ENCODE assay signal across 26 cellular contexts in the genomic region with DNA sequence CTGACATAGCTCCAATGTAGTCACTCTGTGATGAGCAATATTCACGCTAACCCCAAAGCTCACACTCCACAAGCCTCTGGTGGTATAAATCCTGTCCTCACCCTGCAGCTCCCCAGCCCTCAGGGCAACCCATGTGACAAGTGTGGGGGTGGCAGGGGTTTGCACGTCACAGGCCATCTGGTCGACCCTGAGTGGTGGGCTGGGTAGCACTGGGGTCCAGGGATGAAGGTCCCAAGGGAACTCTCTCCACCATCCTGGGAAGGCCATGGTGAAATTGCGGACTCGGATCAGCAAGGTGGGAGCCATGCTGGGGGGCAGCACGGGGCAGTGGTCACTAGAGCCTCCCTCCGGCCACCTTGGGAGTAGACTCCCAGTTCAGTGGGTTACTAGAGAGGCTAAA.
"Had no signal": no experiment of that assay in that cellular context is flagged by ENCODE, and none has a peak within 500 bp of the region (broad histone marks: within the 10 kb centered on the region; RNA-seq: fewer than 3 reads in every experiment).

No MANE protein-coding gene starts in this region.

- H3K4me3 ChIP-seq: SK-N-MC had no signal

- H3K36me3 Mint-ChIP-seq: activated naive CD8-positive, alpha-beta T cell; T-cell had no signal

- H3K27ac ChIP-seq: SK-N-MC had no signal

- ATAC-seq: activated T-helper 17 cell treated with anti-CD3 and anti-CD28 coated beads, Interleukin-2, amount 50 U/mL, for 72 hours; Panc1; Right ventricle myocardium inferior; T-cell had no signal

- H3K4me3 Mint-ChIP-seq: activated CD4-positive, alpha-beta memory T cell treated with anti-CD3 and anti-CD28 coated beads, Interleukin-2, amount 10 ng/mL, durations not matched to agents 7 days and 5 days; activated naive CD4-positive, alpha-beta T cell treated with anti-CD3 and anti-CD28 coated beads for 36 hours; activated naive CD8-positive, alpha-beta T cell; activated T-helper 17 cell treated with anti-CD3 and anti-CD28 coated beads, Interleukin-2, amount 50 U/mL, for 72 hours; T-cell had no signal

- H3K4me1 Mint-ChIP-seq: activated CD4-positive, alpha-beta memory T cell treated with anti-CD3 and anti-CD28 coated beads, Interleukin-2, amount 10 ng/mL, durations not matched to agents 7 days and 5 days; activated T-helper 17 cell treated with anti-CD3 and anti-CD28 coated beads, Interleukin-2, amount 50 U/mL, for 72 hours; T-cell had no signal

- H3K9me3 Mint-ChIP-seq: activated CD4-positive, alpha-beta memory T cell treated with anti-CD3 and anti-CD28 coated beads, Interleukin-2, amount 10 ng/mL, durations not matched to agents 7 days and 5 days; activated naive CD4-positive, alpha-beta T cell treated with anti-CD3 and anti-CD28 coated beads for 36 hours; activated T-helper 17 cell treated with anti-CD3 and anti-CD28 coated beads, Interleukin-2, amount 50 U/mL, for 72 hours; T-cell had no signal

- H3K27me3 Mint-ChIP-seq: activated CD4-positive, alpha-beta memory T cell treated with anti-CD3 and anti-CD28 coated beads, Interleukin-2, amount 10 ng/mL, durations not matched to agents 7 days and 5 days had no signal

- H3K27ac Mint-ChIP-seq: activated CD4-positive, alpha-beta memory T cell treated with anti-CD3 and anti-CD28 coated beads, Interleukin-2, amount 10 ng/mL, durations not matched to agents 7 days and 5 days; activated naive CD4-positive, alpha-beta T cell treated with anti-CD3 and anti-CD28 coated beads for 36 hours; activated naive CD8-positive, alpha-beta T cell; activated T-helper 17 cell treated with anti-CD3 and anti-CD28 coated beads, Interleukin-2, amount 50 U/mL, for 72 hours; T-cell had no signal

- DNase-seq: activated CD4-positive, alpha-beta memory T cell treated with anti-CD3 and anti-CD28 coated beads, Interleukin-2, amount 10 ng/mL, durations not matched to agents 7 days and 5 days; activated CD4-positive, alpha-beta T cell treated with anti-CD3 and anti-CD28 coated beads, Interleukin-2, amount 50 U/mL, for 1 hour; activated CD4-positive, CD25-positive, alpha-beta regulatory T cell; activated gamma-delta T cell; activated naive CD4-positive, alpha-beta T cell treated with anti-CD3 and anti-CD28 coated beads for 36 hours; activated T-cell treated with anti-CD3 and anti-CD28 coated beads for 4 hours; activated T-cell treated with anti-CD3 and anti-CD28 coated beads, Interleukin-2, amount 50 U/mL, for 48 hours; central memory CD4-positive, alpha-beta T cell; KG1; NCI-H1048; NCI-H146; NCI-H187 treated with DMSO at 0.1 percent for 48 hours; NCI-H2081 treated with DMSO at 0.1 percent for 48 hours; NCI-H446; NCI-H526; NCI-H774; OCI-M1; RPMI8226; T-cell; T-helper 2 cell; T1000 had no signal
